12 cellular contexts compared by ENCODE assay signal in genomic region chr17:51015145-51015558, GRCh38.
DNase-seq lines count a peak whose midpoint lies in the region; ATAC-seq and TF ChIP-seq lines count a peak whose summit lies in the region.
"Had no signal": no experiment of that assay in that cellular context is flagged by ENCODE, and none has a peak within 500 bp of the region (broad histone marks: within the 10 kb centered on the region; RNA-seq: fewer than 3 reads in every experiment).

No MANE protein-coding gene starts in this region.

- no peak overlapping the region for H2AK5ac ChIP-seq in neuronal stem cell (ENCODE audit: low read depth, low read length)

- no peaks in the 10 kb centered on the region for H3K27me3 ChIP-seq in HAP-1 (ENCODE audit: low read depth)
- H3K27me3 ChIP-seq in neuronal stem cell (ENCODE audit: control insufficient read depth in 3 of 3, insufficient read depth in 3 of 3, low read depth in 1 of 3, low read length in 3 of 3): no peaks in the 10 kb centered on the region

- no peak overlapping the region for H2AFZ ChIP-seq in neuronal stem cell (ENCODE audit: low read length)

- H2BK120ac ChIP-seq in neuronal stem cell (ENCODE audit: low read depth, low read length): no peak overlapping the region

- TF ChIP-seq CTCF in choroid plexus epithelial cell (conservative IDR thresholded peaks at IDR 0.05; ENCODE audit: low read depth, low read length): no peak

- ATAC-seq in HG03039 (IDR thresholded peaks at IDR 0.05; ENCODE audit: unreplicated experiment) (no peak), GM18861 (IDR thresholded peaks at IDR 0.05; ENCODE audit: unreplicated experiment) (no peak)
- ATAC-seq: mucosa of descending colon had no signal

- no peak overlapping the region for H3K9ac ChIP-seq in neuronal stem cell (ENCODE audit: low read depth, low read length, poor library complexity)

- H3K14ac ChIP-seq in neuronal stem cell (ENCODE audit: low read length): no peak overlapping the region

- H3K79me1 ChIP-seq in neuronal stem cell (ENCODE audit: low read depth, low read length): no peaks in the 10 kb centered on the region

- no peak overlapping the region for H4K8ac ChIP-seq in neuronal stem cell (ENCODE audit: low read depth, low read length)

- H2BK15ac ChIP-seq in neuronal stem cell (ENCODE audit: low read length): no peak overlapping the region

- in situ Hi-C loops in HAP-1 (cut with MboI; ENCODE audit: low sequenced_read_pairs): no loop called here

- H3K23ac ChIP-seq in neuronal stem cell (ENCODE audit: low read depth, low read length, poor library complexity): no peak overlapping the region

- H3K36me3 ChIP-seq in HAP-1 (replicated peaks) (peaks cover 3% of the 10 kb centered on the region), neuronal stem cell (replicated peaks in 1 of 2; ENCODE audit: control insufficient read depth in 2 of 2, insufficient read depth in 2 of 2, low read length in 2 of 2) (peaks cover 13 to 94% of the 10 kb centered on the region in 2 donors)

- no peak overlapping the region for H2BK5ac ChIP-seq in neuronal stem cell (ENCODE audit: low read length)

- no peak overlapping the region for H2BK12ac ChIP-seq in neuronal stem cell (ENCODE audit: low read length)

- H3K9me3 ChIP-seq in HAP-1 (no peaks in the 10 kb centered on the region), neuronal stem cell (replicated peaks in 1 of 2; ENCODE audit: control insufficient read depth in 2 of 2, insufficient read depth in 1 of 2, low read depth in 1 of 2, low read length in 2 of 2) (no peaks in the 10 kb centered on the region)
- H3K9me3 ChIP-seq: mucosa of descending colon had no signal

- H3K4me2 ChIP-seq in neuronal stem cell (ENCODE audit: insufficient read depth, low read length, poor library complexity, severe bottlenecking): no peak overlapping the region

- no CpG with 5 or more reads among the region's 1 CpG for WGBS in neuronal stem cell (ENCODE audit: extremely low coverage in 2 of 2, insufficient read length in 2 of 2, insufficient replicate concordance in 1 of 2), 2 donors

- peaks cover 17% of the 10 kb centered on the region for H3K4me1 ChIP-seq in HAP-1
- peaks cover 5 to 8% of the 10 kb centered on the region in 2 donors for H3K4me1 ChIP-seq in neuronal stem cell (ENCODE audit: control insufficient read depth in 2 of 2, insufficient read depth in 1 of 2, low read depth in 1 of 2, low read length in 2 of 2)

- H3K18ac ChIP-seq in neuronal stem cell (ENCODE audit: low read length): peak overlapping the region; percentile 27

- H3K27ac ChIP-seq in neuronal stem cell (replicated peaks; ENCODE audit: low read length): no peak overlapping the region

- no peak overlapping the region for H4K91ac ChIP-seq in neuronal stem cell (ENCODE audit: low read depth, low read length, poor library complexity)

- H3K4me3 ChIP-seq in HAP-1 (no peak overlapping the region), choroid plexus epithelial cell (ENCODE audit: low read depth, low read length) (no peak overlapping the region), neuronal stem cell (ENCODE audit: low read length in 2 of 2) (no peak overlapping the region)
- H3K4me3 ChIP-seq: mucosa of descending colon had no signal

- H3K4ac ChIP-seq in neuronal stem cell (ENCODE audit: low read length): no peak overlapping the region

- DNase-seq in HAP-1 (ENCODE audit: low spot score in 2 of 2) (peak; percentile 23 to 41), NCI-H2171 treated with DMSO at 0.1 percent for 48 hours (lab: John Stamatoyannopoulos, UW) (peak; percentile 92), choroid plexus epithelial cell (ENCODE audit: low read depth) (peak; percentile 41), neuronal stem cell (ENCODE audit: low spot score) (no peak), mucosa of gallbladder (ENCODE audit: low spot score) (no peak), kidney glomerular epithelial cell (lab: John Stamatoyannopoulos, UW) (no peak)
- DNase-seq: aorta, HCEC 1CT, mucosa of descending colon, small intestine had no signal

Comparison
In these comparisons a context has a peak if more than half of its experiments do, and no peak if none do; other contexts are left out.
1. DNase-seq: peak in HAP-1 (2 of 2), NCI-H2171 treated with DMSO at 0.1 percent for 48 hours (single experiment) and choroid plexus epithelial cell (single experiment); none in neuronal stem cell (single experiment), mucosa of gallbladder (single experiment) and kidney glomerular epithelial cell (single experiment).